In the genomic region with DNA sequence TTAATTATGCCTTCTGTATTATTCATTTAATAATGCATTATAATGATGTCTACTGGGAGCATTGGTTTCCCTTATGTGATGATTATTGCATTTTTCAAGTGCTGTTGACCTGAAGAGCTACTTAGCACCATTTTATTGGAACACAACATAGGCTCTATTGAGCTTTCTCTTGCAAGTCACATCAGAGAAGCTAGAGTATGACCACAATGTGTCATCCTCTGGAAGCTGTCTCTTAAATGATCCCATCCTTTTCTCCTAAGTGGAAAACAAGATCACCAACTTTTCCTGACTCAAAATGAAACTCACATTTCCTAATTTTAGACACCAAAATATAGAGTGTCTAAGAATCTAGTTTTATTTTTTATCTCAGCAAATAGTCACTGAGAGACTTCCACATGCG, we compare ENCODE assay signal across 14 cellular contexts.
"Had no signal": no experiment of that assay in that cellular context is flagged by ENCODE, and none has a peak within 500 bp of the region (broad histone marks: within the 10 kb centered on the region; RNA-seq: fewer than 3 reads in every experiment).

No MANE protein-coding gene starts in this region.

- H3K4me1 ChIP-seq: lower lobe of right lung, parathyroid adenoma, testis had no signal

- H3K27me3 ChIP-seq: testis had no signal

- H2AFZ ChIP-seq: parathyroid adenoma had no signal

- DNase-seq: activated CD4-positive, alpha-beta memory T cell treated with anti-CD3 and anti-CD28 coated beads for 36 hours; activated gamma-delta T cell; activated naive CD8-positive, alpha-beta T cell treated with anti-CD3 and anti-CD28 coated beads for 36 hours; activated T-cell treated with anti-CD3 and anti-CD28 coated beads, Interleukin-2, amount 50 U/mL, for 4 hours; hypothalamus; lower lobe of right lung; naive thymus-derived CD4-positive, alpha-beta T cell; stimulated activated CD4-positive, alpha-beta T cell treated with anti-CD3 and anti-CD28 coated beads, Interleukin-4, amount 100 ng/mL, for 4 hours; stimulated activated naive CD8-positive, alpha-beta T cell treated with anti-CD3 and anti-CD28 coated beads, Interleukin-15, amount 100 ng/mL, for 72 hours; T-helper 9 cell; testis had no signal

- ATAC-seq: activated T-cell treated with anti-CD3 and anti-CD28 coated beads, Interleukin-2, amount 50 U/mL, for 4 hours; lower lobe of right lung; naive thymus-derived CD4-positive, alpha-beta T cell; stimulated activated naive CD8-positive, alpha-beta T cell treated with anti-CD3 and anti-CD28 coated beads, Interleukin-15, amount 100 ng/mL, for 72 hours had no signal

- H3K27ac ChIP-seq: lower lobe of right lung, parathyroid adenoma, skin epidermis, testis, VCaP had no signal

- H3K36me3 ChIP-seq: lower lobe of right lung had no signal

- H3K4me3 ChIP-seq: lower lobe of right lung, skin epidermis, testis had no signal

- H3K79me2 ChIP-seq: parathyroid adenoma had no signal
